In the genomic region with DNA sequence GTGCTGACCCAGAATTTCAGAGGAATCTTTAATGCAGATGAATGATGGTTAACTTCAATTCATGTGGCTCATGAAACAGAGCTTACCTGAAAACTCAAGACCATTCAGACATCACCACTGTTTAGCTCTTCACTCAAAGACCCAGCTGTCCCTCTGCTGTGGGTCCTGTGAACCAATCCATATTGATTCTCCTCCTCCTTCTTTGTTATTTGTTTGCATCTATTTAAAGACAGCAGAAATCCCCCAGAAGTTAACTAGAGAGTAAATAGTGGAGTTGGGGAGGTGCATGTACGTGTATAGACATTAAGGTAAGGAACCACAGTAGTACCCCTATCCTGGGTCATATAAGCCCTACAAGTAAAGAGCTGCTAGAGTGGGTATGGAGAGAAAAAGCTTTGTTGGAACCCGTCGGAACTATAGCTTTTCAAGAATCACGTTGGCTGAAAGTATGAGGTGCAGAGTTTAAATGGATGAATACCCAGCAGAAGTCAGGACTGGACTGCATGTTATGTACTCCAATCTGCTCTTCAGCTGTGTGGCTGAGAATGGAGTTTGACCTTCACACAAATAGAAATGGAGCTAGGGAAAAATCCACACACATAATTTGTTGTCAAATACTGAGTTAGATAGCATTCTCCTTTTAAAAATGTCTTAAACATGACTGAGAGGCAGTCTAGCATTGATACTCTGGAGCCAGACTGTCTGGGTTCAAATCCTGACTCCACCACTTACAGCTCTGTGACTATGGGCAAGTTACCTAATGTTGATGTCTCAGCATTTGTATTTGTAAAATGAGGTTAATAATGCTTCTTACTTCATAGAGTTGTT, we compare ENCODE assay signal across 1 cellular context.
TF ChIP-seq lines count a peak whose summit lies in the region.

No MANE protein-coding gene starts in this region.

TF ChIP-seq in HepG2, 621 proteins besides CTCF, POLR2A, EP300 and RAD21 (continued from another document and continues in another):
- TF ChIP-seq ZNF512 (CRISPR knock-in tag; IDR thresholded peaks at IDR 0.05): no peak
- peak; percentile 70 for TF ChIP-seq DRAP1 (CRISPR knock-in tag; IDR thresholded peaks at IDR 0.05)
- 0 out of 2 replicates have a peak, but pooled peaks have one; percentile 47 for TF ChIP-seq HOXD1 (CRISPR knock-in tag; IDR thresholded peaks at IDR 0.05)
- no peak for TF ChIP-seq ONECUT2 (CRISPR knock-in tag; IDR thresholded peaks at IDR 0.05)
- TF ChIP-seq ETV5 (CRISPR knock-in tag; IDR thresholded peaks at IDR 0.05; ENCODE audit: borderline replicate concordance): peak; percentile 30; the same call in 1 of the 2 replicates
- TF ChIP-seq ZNF644 (CRISPR knock-in tag; IDR thresholded peaks at IDR 0.05; ENCODE audit: low read depth): peak; percentile 84
- peak; percentile 39; the same call in 1 of the 2 replicates for TF ChIP-seq RCOR2 (CRISPR knock-in tag; IDR thresholded peaks at IDR 0.05)
- TF ChIP-seq AKNA (CRISPR knock-in tag; IDR thresholded peaks at IDR 0.05; ENCODE audit: borderline replicate concordance): no peak
- TF ChIP-seq HNRNPL (IDR thresholded peaks at IDR 0.05; ENCODE audit: low read depth, low read length): no peak
- peak; percentile 70 for TF ChIP-seq FOXP4 (CRISPR knock-in tag; IDR thresholded peaks at IDR 0.05)
- no peak for TF ChIP-seq SRSF9 (IDR thresholded peaks at IDR 0.05; ENCODE audit: borderline replicate concordance, insufficient read depth, low read depth, low read length, poor library complexity, severe bottlenecking)
- TF ChIP-seq SNAPC4 (CRISPR knock-in tag; IDR thresholded peaks at IDR 0.05): no peak
- no peak for TF ChIP-seq PATZ1 (CRISPR knock-in tag; IDR thresholded peaks at IDR 0.05)
- TF ChIP-seq ZMYM4 (CRISPR knock-in tag; IDR thresholded peaks at IDR 0.05): peak; percentile 57; the same call in 1 of the 2 replicates
- no peak for TF ChIP-seq ZNF350 (CRISPR knock-in tag; IDR thresholded peaks at IDR 0.05; ENCODE audit: borderline replicate concordance, low read depth)
- TF ChIP-seq MBD4 (IDR thresholded peaks at IDR 0.05; ENCODE audit: borderline replicate concordance, low read length): peak; percentile 81; the same call in 1 of the 2 replicates
- TF ChIP-seq ZNF569 (CRISPR knock-in tag; IDR thresholded peaks at IDR 0.05; ENCODE audit: borderline replicate concordance): no peak
- no peak for TF ChIP-seq RAD51 (IDR thresholded peaks at IDR 0.05; ENCODE audit: borderline replicate concordance)
- peak; percentile 46; the same call in 1 of the 2 replicates for TF ChIP-seq ZNF580 (CRISPR knock-in tag; IDR thresholded peaks at IDR 0.05; ENCODE audit: borderline replicate concordance, low read depth)
- no peak for TF ChIP-seq CENPX (CRISPR knock-in tag; IDR thresholded peaks at IDR 0.05)
- TF ChIP-seq KAT8 (CRISPR knock-in tag; IDR thresholded peaks at IDR 0.05): no peak
- TF ChIP-seq ZSCAN9 (CRISPR knock-in tag; IDR thresholded peaks at IDR 0.05; ENCODE audit: borderline replicate concordance): peak; percentile 42; the same call in 1 of the 2 replicates
- peak; percentile 32; the same call in 1 of the 2 replicates for TF ChIP-seq CEBPG (CRISPR knock-in tag; IDR thresholded peaks at IDR 0.05)
- TF ChIP-seq ZNF512B (CRISPR knock-in tag; IDR thresholded peaks at IDR 0.05; ENCODE audit: borderline replicate concordance): 0 out of 2 replicates have a peak, but pooled peaks have one; percentile 9
- TF ChIP-seq MIXL1 (CRISPR knock-in tag; IDR thresholded peaks at IDR 0.05): peak; percentile 42; the same call in 1 of the 2 replicates
- 0 out of 2 replicates have a peak, but pooled peaks have one; percentile 16 for TF ChIP-seq JUN (CRISPR knock-in tag; IDR thresholded peaks at IDR 0.05)
